In genomic region chr1:148844220-148844619, GRCh38 we compare ENCODE assay signal across 8 cellular contexts. TPM values are rescaled to one million over a fixed set of nuclear protein-coding genes. Genes with fewer than 3 reads are reported as not detected.
DNase-seq lines count a peak whose midpoint lies in the region; ATAC-seq and TF ChIP-seq lines count a peak whose summit lies in the region.
"Not testable (repeated sequence)": the region's sequence is repeated elsewhere in the genome, so short reads cannot be mapped to it uniquely, and the experiment has no call there.

PDE4DIP (plus strand) TSS chr1:148844428; CDS start chr1:148844775, 347 bp downstream.

- H3K36me3 Mint-ChIP-seq in activated naive CD8-positive, alpha-beta T cell treated with anti-CD3 and anti-CD28 coated beads, Interleukin-2, amount 50 U/mL, for 24 hours (ENCODE audit: low read depth) = not testable (repeated sequence)

- H3K4me3 ChIP-seq in RWPE2 (ENCODE audit: severe bottlenecking); mucosa of descending colon; suprapubic skin: not testable (repeated sequence)

- H3K27me3 Mint-ChIP-seq in activated naive CD8-positive, alpha-beta T cell treated with anti-CD3 and anti-CD28 coated beads, Interleukin-2, amount 50 U/mL, for 24 hours = not testable (repeated sequence)

- H3K9me3 ChIP-seq in RWPE2 (ENCODE audit: severe bottlenecking); mucosa of descending colon; suprapubic skin: not testable (repeated sequence)

- no CpG with 5 or more reads among the region's 36 CpGs for WGBS in suprapubic skin

- H3K4me1 ChIP-seq in RWPE2 (ENCODE audit: insufficient read depth, poor library complexity, severe bottlenecking); foreskin keratinocyte; mucosa of descending colon (ENCODE audit: low read depth); suprapubic skin: not testable (repeated sequence)

- ATAC-seq in RWPE2 (ENCODE audit: low read depth) = peak; percentile 88
- peak; percentile 97 for ATAC-seq in activated naive CD8-positive, alpha-beta T cell treated with anti-CD3 and anti-CD28 coated beads, Interleukin-2, amount 50 U/mL, for 24 hours
- ATAC-seq in foreskin keratinocyte = peak; percentile 89
- ATAC-seq in mucosa of descending colon = peak; percentile 93

- not testable (repeated sequence) for DNase-seq in G401 (ENCODE audit: low spot score); RWPE2 (ENCODE audit: low spot score); foreskin keratinocyte; suprapubic skin (ENCODE audit: low spot score in 2 of 2)
- peak; percentile 75 for DNase-seq in activated CD8-positive, alpha-beta memory T cell treated with anti-CD3 and anti-CD28 coated beads for 24 hours
- peak; percentile 36 for DNase-seq in activated naive CD8-positive, alpha-beta T cell treated with anti-CD3 and anti-CD28 coated beads, Interleukin-2, amount 50 U/mL, for 24 hours
- DNase-seq in mucosa of descending colon = peak in 2 of 3 donors; percentile 4 to 54
- peak; percentile 3 for DNase-seq in stimulated activated CD4-positive, alpha-beta T cell treated with anti-CD3 and anti-CD28 coated beads, Interleukin-15, amount 100 ng/mL, for 1 hour (ENCODE audit: low read depth in 1 of 2, low spot score in 1 of 2)

- not testable (repeated sequence) for TF ChIP-seq CTCF in RWPE2 (IDR thresholded peaks at IDR 0.05; ENCODE audit: poor library complexity, severe bottlenecking); foreskin keratinocyte (conservative IDR thresholded peaks at IDR 0.05); mucosa of descending colon (IDR thresholded peaks at IDR 0.05); suprapubic skin (IDR thresholded peaks at IDR 0.05)

- not testable (repeated sequence) for H3K27me3 ChIP-seq in RWPE2 (ENCODE audit: insufficient read depth, poor library complexity, severe bottlenecking); foreskin keratinocyte; suprapubic skin

- peak within 1 kb of the TSS; percentile 48 for H3K4me3 Mint-ChIP-seq in activated naive CD8-positive, alpha-beta T cell treated with anti-CD3 and anti-CD28 coated beads, Interleukin-2, amount 50 U/mL, for 24 hours

- in situ Hi-C loops in G401 (cut with HindIII; ENCODE audit: low sequenced_read_pairs) = not testable (repeated sequence)

- not testable (repeated sequence) for H3K4me1 Mint-ChIP-seq in activated naive CD8-positive, alpha-beta T cell treated with anti-CD3 and anti-CD28 coated beads, Interleukin-2, amount 50 U/mL, for 24 hours

- H3K27ac ChIP-seq in RWPE2 (ENCODE audit: poor library complexity, severe bottlenecking); foreskin keratinocyte; suprapubic skin: not testable (repeated sequence)

- not testable (repeated sequence) for TF ChIP-seq POLR2A in suprapubic skin (IDR thresholded peaks at IDR 0.05)

- H3K9me3 Mint-ChIP-seq in activated naive CD8-positive, alpha-beta T cell treated with anti-CD3 and anti-CD28 coated beads, Interleukin-2, amount 50 U/mL, for 24 hours = not testable (repeated sequence)

- not testable (repeated sequence) for H3K36me3 ChIP-seq in RWPE2 (ENCODE audit: low read depth); mucosa of descending colon (ENCODE audit: low read depth); suprapubic skin

- H3K27ac Mint-ChIP-seq in activated naive CD8-positive, alpha-beta T cell treated with anti-CD3 and anti-CD28 coated beads, Interleukin-2, amount 50 U/mL, for 24 hours = not testable (repeated sequence)

- intact Hi-C loops in mucosa of descending colon (cut with DNase I, micrococcal nuclease) = not testable (repeated sequence)

- not testable (repeated sequence) for TF ChIP-seq EP300 in suprapubic skin (IDR thresholded peaks at IDR 0.05)

RNA-seq across cellular contexts. Expression of gene PDE4DIP, which starts in this region (rescaled TPM):
- total RNA-seq in G401 (2014; rRNA removed; shearing (Covaris generic)) = 34.3 and 49.9 TPM in 2 replicates
- total RNA-seq in foreskin keratinocyte (35.8 and 37.9 TPM in 2 replicates), mucosa of descending colon (10 to 100 TPM; 49.3 to 62.1 (median 58.6) TPM), suprapubic skin (100 to 1,000 TPM in 1 of 4 donors, 10 to 100 TPM in 3; 61.4 to 102 (median 78.1) TPM)
- 18.9 and 22.1 TPM in 2 replicates for polyA plus RNA-seq in foreskin keratinocyte
